14 cellular contexts compared by ENCODE assay signal in genomic region chr12:2299207-2299606, GRCh38.
DNase-seq lines count a peak whose midpoint lies in the region; TF ChIP-seq lines count a peak whose summit lies in the region.
"Had no signal": no experiment of that assay in that cellular context is flagged by ENCODE, and none has a peak within 500 bp of the region (broad histone marks: within the 10 kb centered on the region; RNA-seq: fewer than 3 reads in every experiment).

No MANE protein-coding gene starts in this region.

- DNase-seq in NCI-H2107 treated with DMSO at 0.1 percent for 48 hours (lab: John Stamatoyannopoulos, UW; ENCODE audit: unreplicated experiment): peak; percentile 30
- no peak for DNase-seq in NCI-H2107 (lab: John Stamatoyannopoulos, UW)
- DNase-seq in H4 (ENCODE audit: low spot score): peak; percentile 81
- peak; percentile 15 for DNase-seq in NCI-H774 (lab: John Stamatoyannopoulos, UW)
- DNase-seq in CD4-positive, alpha-beta memory T cell: no peak
- DNase-seq in activated CD8-positive, alpha-beta memory T cell treated with anti-CD3 and anti-CD28 coated beads, Interleukin-2, amount 50 U/mL, for 48 hours: no peak
- no peak for DNase-seq in NCI-H1694 treated with DMSO at 0.1 percent for 48 hours (lab: John Stamatoyannopoulos, UW)
- DNase-seq: 8988T, cortex of kidney, mesendoderm, RPMI8226 had no signal

- no peak for TF ChIP-seq CTCF in nephron (IDR thresholded peaks at IDR 0.05; ENCODE audit: unreplicated experiment in 3 of 3)

- H3K4me3 ChIP-seq in CD4-positive, alpha-beta memory T cell (ENCODE audit: low read length in 2 of 2): no peak overlapping the region
- H3K4me3 ChIP-seq: right atrium auricular region had no signal

- no peaks in the 10 kb centered on the region for H3K36me3 Mint-ChIP-seq in nephron (ENCODE audit: low read depth)
- H3K36me3 Mint-ChIP-seq in CD4-positive, alpha-beta memory T cell: no peaks in the 10 kb centered on the region

- H3K4me1 Mint-ChIP-seq in nephron: peaks cover 45% of the 10 kb centered on the region
- H3K4me1 Mint-ChIP-seq in CD4-positive, alpha-beta memory T cell: peaks cover 4 to 6% (median 6%) of the 10 kb centered on the region in 4 donors

- intact Hi-C loops in CD4-positive, alpha-beta memory T cell (cut with micrococcal nuclease): no loop called here

- no peaks in the 10 kb centered on the region for H3K27me3 ChIP-seq in CD4-positive, alpha-beta memory T cell (ENCODE audit: insufficient read depth, low read length)
- H3K27me3 ChIP-seq: right atrium auricular region had no signal

- H3K9me3 Mint-ChIP-seq in nephron: no peaks in the 10 kb centered on the region
- no peaks in the 10 kb centered on the region for H3K9me3 Mint-ChIP-seq in CD4-positive, alpha-beta memory T cell

- H3K27ac Mint-ChIP-seq in nephron: peak overlapping the region; percentile 17 to 46 (median 44)
- H3K27ac Mint-ChIP-seq in CD4-positive, alpha-beta memory T cell: no peak overlapping the region

- no peaks in the 10 kb centered on the region for H3K36me3 ChIP-seq in CD4-positive, alpha-beta memory T cell (ENCODE audit: insufficient read depth, low read length)
- H3K36me3 ChIP-seq: right atrium auricular region had no signal

- no peak overlapping the region for H3K27ac ChIP-seq in CD4-positive, alpha-beta memory T cell (ENCODE audit: low read depth, low read length)
- H3K27ac ChIP-seq: right atrium auricular region, VCaP had no signal

- no peaks in the 10 kb centered on the region for H3K4me1 ChIP-seq in CD4-positive, alpha-beta memory T cell (ENCODE audit: insufficient read depth, low read length)

- H3K27me3 Mint-ChIP-seq in nephron (ENCODE audit: low read depth): peaks cover 11% of the 10 kb centered on the region
- peaks cover 5 to 10% of the 10 kb centered on the region in 2 donors for H3K27me3 Mint-ChIP-seq in CD4-positive, alpha-beta memory T cell

- no peaks in the 10 kb centered on the region for H3K9me3 ChIP-seq in CD4-positive, alpha-beta memory T cell (ENCODE audit: control insufficient read depth in 1 of 2, low read length in 2 of 2)
- H3K9me3 ChIP-seq: right atrium auricular region had no signal

- no peak overlapping the region for H3K4me3 Mint-ChIP-seq in nephron
- H3K4me3 Mint-ChIP-seq in CD4-positive, alpha-beta memory T cell: no peak overlapping the region

- POLR2A ChIA-PET in CD4-positive, alpha-beta memory T cell (lab: Charles Lee; ENCODE audit: partially characterized antibody): no interaction called here

- CTCF ChIA-PET in CD4-positive, alpha-beta memory T cell (lab: Charles Lee; ENCODE audit: partially characterized antibody): interaction anchor here (2.3 kb wide), 1 partner anchor 8 kb away, joined by 8 read pairs; no protein-coding TSS in a partner anchor

Comparison
In these comparisons a context has a peak if more than half of its experiments do, and no peak if none do; other contexts are left out.
1. DNase-seq: peak in NCI-H2107 treated with DMSO at 0.1 percent for 48 hours (single experiment), H4 (single experiment) and NCI-H774 (single experiment); none in NCI-H2107 (single experiment), CD4-positive, alpha-beta memory T cell (0 of 5), activated CD8-positive, alpha-beta memory T cell treated with anti-CD3 and anti-CD28 coated beads, Interleukin-2, amount 50 U/mL, for 48 hours (single experiment) and NCI-H1694 treated with DMSO at 0.1 percent for 48 hours (single experiment).
2. H3K27ac Mint-ChIP-seq: peak in nephron (3 of 3); none in CD4-positive, alpha-beta memory T cell (0 of 7).